ENCODE assay signal across 10 cellular contexts in genomic region chr18:77096936-77097886, GRCh38.
DNase-seq lines count a peak whose midpoint lies in the region; ATAC-seq lines count a peak whose summit lies in the region.
"Had no signal": no experiment of that assay in that cellular context is flagged by ENCODE, and none has a peak within 500 bp of the region (broad histone marks: within the 10 kb centered on the region; RNA-seq: fewer than 3 reads in every experiment).

No MANE protein-coding gene starts in this region.

- H3K9me3 ChIP-seq in stomach smooth muscle (ENCODE audit: control insufficient read depth in 2 of 2, low read length in 2 of 2) = no peaks in the 10 kb centered on the region
- H3K9me3 ChIP-seq: SK-N-SH had no signal

- peak; percentile 40 for DNase-seq in activated CD8-positive, alpha-beta memory T cell treated with anti-CD3 and anti-CD28 coated beads, Interleukin-2, amount 50 U/mL, for 48 hours
- DNase-seq in activated CD8-positive, alpha-beta memory T cell treated with anti-CD3 and anti-CD28 coated beads for 24 hours = no peak
- DNase-seq in NCI-H345 treated with DMSO at 0.1 percent for 48 hours (lab: John Stamatoyannopoulos, UW; ENCODE audit: unreplicated experiment) = peak; percentile 85
- DNase-seq in iPS DF 19.7 (ENCODE audit: low read depth, low spot score) = peak; percentile 85
- no peak for DNase-seq in GDM1 (lab: John Stamatoyannopoulos, UW)
- DNase-seq in retina = no peak
- DNase-seq: NCI-H1048, SK-N-SH had no signal

- no peaks in the 10 kb centered on the region for H3K36me3 ChIP-seq in stomach smooth muscle (ENCODE audit: control insufficient read depth in 2 of 2, insufficient read depth in 2 of 2, low read length in 2 of 2)

- peak overlapping the region; percentile 37 for H3K27ac ChIP-seq in stomach smooth muscle (ENCODE audit: low read length)

- H3K4me1 ChIP-seq in stomach smooth muscle (ENCODE audit: control insufficient read depth, insufficient read depth, low read length) = peaks cover 58% of the 10 kb centered on the region

- no peak for ATAC-seq in GM19324 (IDR thresholded peaks at IDR 0.05; ENCODE audit: low FRiP score, unreplicated experiment)

- no peak overlapping the region for H3K9ac ChIP-seq in stomach smooth muscle (ENCODE audit: low read length in 2 of 2)
- H3K9ac ChIP-seq: SK-N-SH had no signal

- H3K4me3 ChIP-seq in stomach smooth muscle (ENCODE audit: low read length in 2 of 2) = no peak overlapping the region

- no peaks in the 10 kb centered on the region for H3K27me3 ChIP-seq in stomach smooth muscle (ENCODE audit: control insufficient read depth in 1 of 2, insufficient read depth in 2 of 2, low read length in 2 of 2)

Comparison
In these comparisons a context has a peak if more than half of its experiments do, and no peak if none do; other contexts are left out.
1. DNase-seq: peak in activated CD8-positive, alpha-beta memory T cell treated with anti-CD3 and anti-CD28 coated beads, Interleukin-2, amount 50 U/mL, for 48 hours (single experiment), NCI-H345 treated with DMSO at 0.1 percent for 48 hours (single experiment) and iPS DF 19.7 (single experiment); none in activated CD8-positive, alpha-beta memory T cell treated with anti-CD3 and anti-CD28 coated beads for 24 hours (single experiment), GDM1 (single experiment) and retina (single experiment).